Comparison of ENCODE assay signal across 17 cellular contexts in genomic region chr17:1796800-1797199, GRCh38. TPM values are rescaled to one million over a fixed set of nuclear protein-coding genes. Genes with fewer than 3 reads are reported as not detected.
DNase-seq lines count a peak whose midpoint lies in the region; ATAC-seq, FAIRE-seq and TF ChIP-seq lines count a peak whose summit lies in the region.
"Had no signal": no experiment of that assay in that cellular context is flagged by ENCODE, and none has a peak within 500 bp of the region (broad histone marks: within the 10 kb centered on the region; RNA-seq: fewer than 3 reads in every experiment).

No MANE protein-coding gene starts in this region.

- peak overlapping the region; percentile 93 for H3K27ac ChIP-seq in psoas muscle
- H3K27ac ChIP-seq: HL-60 had no signal

- no peaks in the 10 kb centered on the region for H3K27me3 Mint-ChIP-seq in brain
- H3K27me3 Mint-ChIP-seq: naive B cell had no signal

- no peaks in the 10 kb centered on the region for H3K9me3 Mint-ChIP-seq in brain
- H3K9me3 Mint-ChIP-seq: naive B cell; T-helper 2 cell treated with Interferon-gamma antibody and Interleukin-4, amounts not matched to agents 5 μg/mL and 100 μg/mL, for 36 hours had no signal

- peak; percentile 54 for DNase-seq in Ammon's horn (ENCODE audit: low spot score)
- no peak for DNase-seq in left cardiac atrium
- DNase-seq in psoas muscle, result no peak
- no peak for DNase-seq in RCC 7860 (ENCODE audit: low spot score)
- no peak for DNase-seq in iPS-NIHi7 (ENCODE audit: extremely low spot score)
- DNase-seq in SW 1271 (lab: John Stamatoyannopoulos, UW), result no peak
- DNase-seq: activated CD4-positive, alpha-beta T cell treated with anti-CD3 and anti-CD28 coated beads, Interleukin-2, amount 50 U/mL, for 1 hour; naive B cell; NCI-H2029 treated with DMSO at 0.1 percent for 48 hours; NCI-H748 treated with DMSO at 0.1 percent for 48 hours; stimulated activated CD4-positive, alpha-beta T cell treated with anti-CD3 and anti-CD28 coated beads, Interleukin-2, amount 100 ng/mL, for 48 hours had no signal

- peaks cover 26% of the 10 kb centered on the region for H3K36me3 Mint-ChIP-seq in brain

- intact Hi-C loops in left cardiac atrium (cut with DNase I) (loop anchor here in 1 of 2 donors (2.0 kb wide), 1 partner anchor 50 kb away; no protein-coding TSS in a partner anchor), psoas muscle (cut with DNase I) (no loop called here)

- WGBS in psoas muscle, 3 donors, result 0 to 4% (median 4%) methylated on average over 1 of the region's 1 CpG

- peak overlapping the region; percentile 6 to 97 (median 83) for H3K27ac Mint-ChIP-seq in brain
- H3K27ac Mint-ChIP-seq: T-helper 2 cell treated with Interferon-gamma antibody and Interleukin-4, amounts not matched to agents 5 μg/mL and 100 μg/mL, for 36 hours had no signal

- TF ChIP-seq CTCF in brain (conservative IDR thresholded peaks at IDR 0.05), result no peak
- TF ChIP-seq CTCF in psoas muscle (IDR thresholded peaks at IDR 0.05), result no peak

- no peak for FAIRE-seq in RCC 7860 (lab: Jason Lieb, UNC)

- peak overlapping the region; percentile 21 for H3K4me3 ChIP-seq in psoas muscle
- H3K4me3 ChIP-seq: HAP-1, Peyer's patch had no signal

- no peaks in the 10 kb centered on the region for H3K9me3 ChIP-seq in psoas muscle
- H3K9me3 ChIP-seq: HAP-1, Peyer's patch had no signal

- H3K36me3 ChIP-seq in psoas muscle (ENCODE audit: insufficient read depth in 1 of 2, low read depth in 1 of 2), result peaks cover 0 to 33% of the 10 kb centered on the region in 2 donors

- H3K27me3 ChIP-seq in psoas muscle (ENCODE audit: insufficient read depth in 3 of 3, low read length in 2 of 3), result no peaks in the 10 kb centered on the region
- H3K27me3 ChIP-seq: Peyer's patch had no signal

- peaks cover 55% of the 10 kb centered on the region for H3K4me1 ChIP-seq in psoas muscle
- H3K4me1 ChIP-seq: Peyer's patch had no signal

- ATAC-seq in left cardiac atrium (peak; percentile 72 to 84), psoas muscle (peak; percentile 82 to 90 (median 84)), GM21717 (IDR thresholded peaks at IDR 0.05; ENCODE audit: unreplicated experiment) (no peak)

- H3K4me1 Mint-ChIP-seq in brain, result peaks cover 22% of the 10 kb centered on the region

- peak overlapping the region in 4 of 5 experiments; percentile 6 to 59 (median 43) for H3K4me3 Mint-ChIP-seq in brain
- H3K4me3 Mint-ChIP-seq: naive B cell; T-helper 2 cell treated with Interferon-gamma antibody and Interleukin-4, amounts not matched to agents 5 μg/mL and 100 μg/mL, for 36 hours had no signal

RNA-seq across cellular contexts. Expression of gene SMYD4, which starts 32.9 kb away (rescaled TPM):
- polyA plus RNA-seq in brain (ENCODE audit: insufficient read depth, low read depth, low replicate concordance) (5.5 TPM), psoas muscle (10 to 100 TPM in 1 of 3 donors, 1 to 10 TPM in 2; 8.0 to 22.4 (median 8.4) TPM)
- total RNA-seq in left cardiac atrium (10 to 100 TPM; 10.6 to 17.6 TPM), psoas muscle (10 to 100 TPM in 2 of 4 donors, 1 to 10 TPM in 2; 8.8 to 18.0 (median 12.7) TPM)

RNA-seq across cellular contexts. Expression of gene RPA1, which starts 33.0 kb away (rescaled TPM):
- polyA plus RNA-seq in brain (ENCODE audit: insufficient read depth, low read depth, low replicate concordance) (126 TPM), psoas muscle (10 to 100 TPM; 22.1 to 49.8 (median 22.7) TPM)
- total RNA-seq in left cardiac atrium (10 to 100 TPM; 61.8 to 95.1 TPM), psoas muscle (10 to 100 TPM; 52.6 to 82.1 (median 75.2) TPM)

RNA-seq across cellular contexts. Expression of gene SERPINF1, which starts 34.9 kb away (rescaled TPM):
- polyA plus RNA-seq in brain (ENCODE audit: insufficient read depth, low read depth, low replicate concordance) (31.9 TPM), psoas muscle (100 to 1,000 TPM; 236 to 500 (median 365) TPM)
- total RNA-seq in left cardiac atrium (100 to 1,000 TPM; 252 to 407 TPM), psoas muscle (100 to 1,000 TPM; 300 to 485 (median 454) TPM)

RNA-seq across cellular contexts. Expression of gene SERPINF2, which starts 54.1 kb away (rescaled TPM):
- polyA plus RNA-seq in brain (ENCODE audit: insufficient read depth, low read depth, low replicate concordance) (0.24 TPM), psoas muscle (1 to 10 TPM; 2.4 to 3.9 (median 3.7) TPM)
- total RNA-seq in left cardiac atrium (1 to 10 TPM; 4.2 to 4.9 TPM), psoas muscle (1 to 10 TPM in 2 of 4 donors, under 1 TPM in 2; 0.74 to 4.0 (median 2.2) TPM)
